Comparison of ENCODE assay signal across 9 cellular contexts in the genomic region with DNA sequence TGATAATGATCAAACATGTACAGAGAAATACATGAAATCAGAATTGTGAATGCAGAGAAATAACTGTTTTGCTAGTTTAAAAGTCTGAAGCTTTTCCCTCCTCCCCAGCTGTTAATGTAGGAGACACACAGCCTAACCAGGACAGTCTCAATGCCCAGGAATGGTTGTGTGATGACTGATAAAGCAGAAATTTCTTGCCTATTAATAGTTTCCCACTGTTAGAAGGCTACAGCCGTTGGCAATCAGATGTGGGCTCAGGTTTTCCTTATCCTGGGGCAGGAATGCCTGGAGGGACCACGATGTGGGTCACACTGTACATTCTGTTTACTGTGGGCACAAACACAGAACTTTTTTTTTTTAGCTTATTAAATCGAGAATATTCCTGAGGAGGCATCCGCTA. TPM values are rescaled to one million over a fixed set of nuclear protein-coding genes. Genes with fewer than 3 reads are reported as not detected.
A peak's percentile ranks its signal among the peaks of the same experiment; 100 is the strongest.
DNase-seq lines count a peak whose midpoint lies in the region; ATAC-seq and TF ChIP-seq lines count a peak whose summit lies in the region.
"Had no signal": no experiment of that assay in that cellular context is flagged by ENCODE, and none has a peak within 500 bp of the region (broad histone marks: within the 10 kb centered on the region; RNA-seq: fewer than 3 reads in every experiment).

No MANE protein-coding gene starts in this region.

- no peaks in the 10 kb centered on the region for H3K9me3 Mint-ChIP-seq in activated CD4-positive, alpha-beta T cell treated with anti-CD3 and anti-CD28 coated beads, Interleukin-2, amount 10 ng/mL, durations not matched to agents 7 days and 5 days
- no peaks in the 10 kb centered on the region for H3K9me3 Mint-ChIP-seq in activated naive CD8-positive, alpha-beta T cell (ENCODE audit: low read depth)
- H3K9me3 Mint-ChIP-seq in glutamatergic neuron (ENCODE audit: unreplicated experiment) = peaks cover 7% of the 10 kb centered on the region
- no peaks in the 10 kb centered on the region for H3K9me3 Mint-ChIP-seq in stimulated activated naive CD8-positive, alpha-beta T cell treated with anti-CD3 and anti-CD28 coated beads, Interleukin-15, amount 100 ng/mL, for 72 hours

- peaks cover 19% of the 10 kb centered on the region for H3K36me3 Mint-ChIP-seq in activated CD4-positive, alpha-beta T cell treated with anti-CD3 and anti-CD28 coated beads, Interleukin-2, amount 10 ng/mL, durations not matched to agents 7 days and 5 days (ENCODE audit: low read depth)
- H3K36me3 Mint-ChIP-seq in activated naive CD8-positive, alpha-beta T cell = no peaks in the 10 kb centered on the region
- H3K36me3 Mint-ChIP-seq in glutamatergic neuron (ENCODE audit: unreplicated experiment) = no peaks in the 10 kb centered on the region

- no peaks in the 10 kb centered on the region for H3K9me3 ChIP-seq in colonic mucosa

- peak overlapping the region in 1 of 2 donors; percentile 8 for H3K9ac ChIP-seq in colonic mucosa (ENCODE audit: low read depth in 2 of 2, low read length in 2 of 2)

- H3K4me3 Mint-ChIP-seq in activated CD4-positive, alpha-beta T cell treated with anti-CD3 and anti-CD28 coated beads, Interleukin-2, amount 10 ng/mL, durations not matched to agents 7 days and 5 days = peak overlapping the region; percentile 79
- H3K4me3 Mint-ChIP-seq in activated naive CD8-positive, alpha-beta T cell = peak overlapping the region; percentile 84
- H3K4me3 Mint-ChIP-seq in glutamatergic neuron (ENCODE audit: unreplicated experiment) = peak overlapping the region; percentile 85
- peak overlapping the region; percentile 81 to 83 for H3K4me3 Mint-ChIP-seq in stimulated activated naive CD8-positive, alpha-beta T cell treated with anti-CD3 and anti-CD28 coated beads, Interleukin-15, amount 100 ng/mL, for 72 hours

- CTCF ChIA-PET in activated CD4-positive, alpha-beta T cell treated with anti-CD3 and anti-CD28 coated beads, Interleukin-2, amount 10 ng/mL, durations not matched to agents 7 days and 5 days (lab: Charles Lee) = no interaction called here

- TF ChIP-seq CTCF in glutamatergic neuron (IDR thresholded peaks at IDR 0.05; ENCODE audit: partially characterized antibody, unreplicated experiment) = no peak
- TF ChIP-seq CTCF in colonic mucosa (IDR thresholded peaks at IDR 0.05) = no peak

- H3K27me3 ChIP-seq in colonic mucosa = no peaks in the 10 kb centered on the region

- H3K27ac ChIP-seq in colonic mucosa = no peak overlapping the region

- H3K27me3 Mint-ChIP-seq in activated CD4-positive, alpha-beta T cell treated with anti-CD3 and anti-CD28 coated beads, Interleukin-2, amount 10 ng/mL, durations not matched to agents 7 days and 5 days = no peaks in the 10 kb centered on the region
- H3K27me3 Mint-ChIP-seq in activated naive CD8-positive, alpha-beta T cell = no peaks in the 10 kb centered on the region
- H3K27me3 Mint-ChIP-seq in glutamatergic neuron (ENCODE audit: unreplicated experiment) = peaks cover 2% of the 10 kb centered on the region
- H3K27me3 Mint-ChIP-seq in stimulated activated naive CD8-positive, alpha-beta T cell treated with anti-CD3 and anti-CD28 coated beads, Interleukin-15, amount 100 ng/mL, for 72 hours = no peaks in the 10 kb centered on the region

- intact Hi-C loops in colonic mucosa (cut with DNase I) = no loop called here

- H3K27ac Mint-ChIP-seq in activated CD4-positive, alpha-beta T cell treated with anti-CD3 and anti-CD28 coated beads, Interleukin-2, amount 10 ng/mL, durations not matched to agents 7 days and 5 days = peak overlapping the region; percentile 80
- peak overlapping the region; percentile 59 for H3K27ac Mint-ChIP-seq in activated naive CD8-positive, alpha-beta T cell
- H3K27ac Mint-ChIP-seq in glutamatergic neuron (ENCODE audit: unreplicated experiment) = no peak overlapping the region
- H3K27ac Mint-ChIP-seq in stimulated activated naive CD8-positive, alpha-beta T cell treated with anti-CD3 and anti-CD28 coated beads, Interleukin-15, amount 100 ng/mL, for 72 hours = peak overlapping the region in 1 of 2 donors; percentile 72

- no peaks in the 10 kb centered on the region for H3K36me3 ChIP-seq in colonic mucosa

- peaks cover 44% of the 10 kb centered on the region for H3K4me1 Mint-ChIP-seq in activated CD4-positive, alpha-beta T cell treated with anti-CD3 and anti-CD28 coated beads, Interleukin-2, amount 10 ng/mL, durations not matched to agents 7 days and 5 days
- peaks cover 47% of the 10 kb centered on the region for H3K4me1 Mint-ChIP-seq in activated naive CD8-positive, alpha-beta T cell (ENCODE audit: low read depth)
- peaks cover 10% of the 10 kb centered on the region for H3K4me1 Mint-ChIP-seq in glutamatergic neuron (ENCODE audit: low read depth, unreplicated experiment)
- H3K4me1 Mint-ChIP-seq in stimulated activated naive CD8-positive, alpha-beta T cell treated with anti-CD3 and anti-CD28 coated beads, Interleukin-15, amount 100 ng/mL, for 72 hours = peaks cover 35% of the 10 kb centered on the region

- peaks cover 8% of the 10 kb centered on the region for H3K4me1 ChIP-seq in colonic mucosa

- no peak for ATAC-seq in stimulated activated naive CD8-positive, alpha-beta T cell treated with anti-CD3 and anti-CD28 coated beads, Interleukin-15, amount 100 ng/mL, for 72 hours
- no peak for ATAC-seq in GM21723 (IDR thresholded peaks at IDR 0.05; ENCODE audit: unreplicated experiment)

- no peak overlapping the region for H3K4me3 ChIP-seq in colonic mucosa

- POLR2A ChIA-PET in activated CD4-positive, alpha-beta T cell treated with anti-CD3 and anti-CD28 coated beads, Interleukin-2, amount 10 ng/mL, durations not matched to agents 7 days and 5 days (lab: Charles Lee) = no interaction called here

- DNase-seq in activated CD4-positive, alpha-beta T cell treated with anti-CD3 and anti-CD28 coated beads, Interleukin-2, amount 10 ng/mL, durations not matched to agents 7 days and 5 days = no peak
- no peak for DNase-seq in activated CD4-positive, alpha-beta T cell treated with anti-CD3 and anti-CD28 coated beads, Interleukin-2, amount 50 U/mL, for 4 hours
- DNase-seq in glutamatergic neuron (no peak), RPMI8226 (no peak), colonic mucosa (no peak)
- no peak for DNase-seq in stimulated activated naive CD8-positive, alpha-beta T cell treated with anti-CD3 and anti-CD28 coated beads, Interleukin-15, amount 100 ng/mL, for 72 hours
- DNase-seq: NCI-H1694 treated with DMSO at 0.1 percent for 48 hours had no signal

RNA-seq across cellular contexts. Expression of gene PPP1R3D, which starts 1.9 kb away (rescaled TPM):
- 1 to 10 TPM; 7.0 to 7.5 TPM for total RNA-seq in activated CD4-positive, alpha-beta T cell treated with anti-CD3 and anti-CD28 coated beads, Interleukin-2, amount 10 ng/mL, durations not matched to agents 7 days and 5 days
- total RNA-seq in glutamatergic neuron (ENCODE audit: unreplicated experiment) (1.3 TPM), colonic mucosa (1 to 10 TPM; 6.3 to 9.2 TPM)

RNA-seq across cellular contexts. Expression of gene FAM217B, which starts 2.0 kb away (rescaled TPM):
- 10 to 100 TPM; 33.7 to 40.6 TPM for total RNA-seq in activated CD4-positive, alpha-beta T cell treated with anti-CD3 and anti-CD28 coated beads, Interleukin-2, amount 10 ng/mL, durations not matched to agents 7 days and 5 days
- 14.8 TPM for total RNA-seq in glutamatergic neuron (ENCODE audit: unreplicated experiment)
- 10 to 100 TPM in 1 of 2 donors, 1 to 10 TPM in 1; 5.5 to 11.2 TPM for total RNA-seq in colonic mucosa

RNA-seq across cellular contexts. Expression of gene SYCP2, which starts 4.8 kb away (rescaled TPM):
- total RNA-seq in activated CD4-positive, alpha-beta T cell treated with anti-CD3 and anti-CD28 coated beads, Interleukin-2, amount 10 ng/mL, durations not matched to agents 7 days and 5 days = 1 to 10 TPM; 7.6 to 9.1 TPM
- total RNA-seq in glutamatergic neuron (ENCODE audit: unreplicated experiment) (0.69 TPM), colonic mucosa (1 to 10 TPM in 1 of 2 donors, under 1 TPM in 1; 0.74 to 1.1 TPM)

RNA-seq across cellular contexts. Expression of gene CDH26, which starts 20.0 kb away (rescaled TPM):
- under 1 TPM; 0.40 to 0.47 TPM for total RNA-seq in activated CD4-positive, alpha-beta T cell treated with anti-CD3 and anti-CD28 coated beads, Interleukin-2, amount 10 ng/mL, durations not matched to agents 7 days and 5 days
- 0.76 TPM for total RNA-seq in glutamatergic neuron (ENCODE audit: unreplicated experiment)
- under 1 TPM; 0.27 to 0.45 TPM for total RNA-seq in colonic mucosa
